In genomic region chr1:110630770-110631663, GRCh38 we compare ENCODE assay signal across 1 cellular context.
TF ChIP-seq lines count a peak whose summit lies in the region.

No MANE protein-coding gene starts in this region.

TF ChIP-seq in GM12878, 131 proteins besides CTCF, POLR2A, EP300 and RAD21 (continued from another document and continues in another):
- TF ChIP-seq ZNF592 (IDR thresholded peaks at IDR 0.05) (no peak), NFIC (IDR thresholded peaks at IDR 0.05; ENCODE audit: low read depth, low read length) (no peak), POLR2AphosphoS5 (IDR thresholded peaks at IDR 0.05; ENCODE audit: low read length) (no peak), E2F8 (IDR thresholded peaks at IDR 0.05; ENCODE audit: low read depth, partially characterized antibody) (no peak), MYB (IDR thresholded peaks at IDR 0.05; ENCODE audit: borderline replicate concordance, low read depth, low read length) (no peak), ZNF207 (IDR thresholded peaks at IDR 0.05; ENCODE audit: borderline replicate concordance) (no peak), HDGF (IDR thresholded peaks at IDR 0.05) (peak; percentile 78), ZNF24 (IDR thresholded peaks at IDR 0.05) (no peak), EGR1 (IDR thresholded peaks at IDR 0.05; ENCODE audit: borderline replicate concordance in 1 of 2, low read depth in 2 of 2, low read length in 2 of 2) (no peak), ZNF217 (IDR thresholded peaks at IDR 0.05) (no peak), RCOR1 (conservative IDR thresholded peaks at IDR 0.05; ENCODE audit: low read depth, low read length) (no peak), MEF2A (IDR thresholded peaks at IDR 0.05; ENCODE audit: insufficient read depth, low read depth, low read length) (no peak), WRNIP1 (IDR thresholded peaks at IDR 0.05; ENCODE audit: borderline replicate concordance, low read depth, low read length) (no peak), ZNF274 (IDR thresholded peaks at IDR 0.05; ENCODE audit: insufficient read depth, insufficient read length) (no peak), RBBP5 (conservative IDR thresholded peaks at IDR 0.05) (no peak), KAT2A (conservative IDR thresholded peaks at IDR 0.05; ENCODE audit: control insufficient read depth, low read depth, low read length) (no peak), CEBPB (IDR thresholded peaks at IDR 0.05; ENCODE audit: borderline replicate concordance in 1 of 2, low read depth in 2 of 2, low read length in 2 of 2) (no peak), FOS (IDR thresholded peaks at IDR 0.05; ENCODE audit: borderline replicate concordance, extremely low read depth, insufficient read length) (no peak), YBX1 (IDR thresholded peaks at IDR 0.05) (no peak), ZSCAN29 (IDR thresholded peaks at IDR 0.05) (no peak), REST (IDR thresholded peaks at IDR 0.05; ENCODE audit: low read depth, low read length) (no peak), ZBED1 (IDR thresholded peaks at IDR 0.05; ENCODE audit: borderline replicate concordance) (no peak), ZNF384 (IDR thresholded peaks at IDR 0.05; ENCODE audit: borderline replicate concordance, low read depth, low read length) (no peak), IRF4 (IDR thresholded peaks at IDR 0.05; ENCODE audit: low read depth, low read length) (no peak), HCFC1 (IDR thresholded peaks at IDR 0.05; ENCODE audit: low read length) (no peak), CBX3 (IDR thresholded peaks at IDR 0.05; ENCODE audit: borderline replicate concordance, low read depth) (no peak), BRCA1 (IDR thresholded peaks at IDR 0.05; ENCODE audit: low read depth, low read length) (no peak), RFX5 (IDR thresholded peaks at IDR 0.05; ENCODE audit: low read depth, low read length) (no peak), CHD2 (IDR thresholded peaks at IDR 0.05; ENCODE audit: borderline replicate concordance, low read depth, low read length) (no peak), JUND (IDR thresholded peaks at IDR 0.05; ENCODE audit: low read depth, low read length) (no peak), TCF3 (IDR thresholded peaks at IDR 0.05; ENCODE audit: borderline replicate concordance, insufficient read depth, low read depth, low read length) (no peak), SMAD1 (IDR thresholded peaks at IDR 0.05; ENCODE audit: low read depth, partially characterized antibody) (no peak), BCL3 (IDR thresholded peaks at IDR 0.05; ENCODE audit: borderline replicate concordance, insufficient read depth, low read depth, low read length, poor library complexity, severe bottlenecking) (no peak), POU2F2 (IDR thresholded peaks at IDR 0.05; ENCODE audit: borderline replicate concordance, low read depth, low read length) (peak; percentile 43; the same call in 1 of the 3 replicates), IKZF1 (conservative IDR thresholded peaks at IDR 0.05) (no peak; the same call in 1 of the 2 replicates), SMARCA5 (IDR thresholded peaks at IDR 0.05) (no peak)
- TF ChIP-seq, protein P1, sequence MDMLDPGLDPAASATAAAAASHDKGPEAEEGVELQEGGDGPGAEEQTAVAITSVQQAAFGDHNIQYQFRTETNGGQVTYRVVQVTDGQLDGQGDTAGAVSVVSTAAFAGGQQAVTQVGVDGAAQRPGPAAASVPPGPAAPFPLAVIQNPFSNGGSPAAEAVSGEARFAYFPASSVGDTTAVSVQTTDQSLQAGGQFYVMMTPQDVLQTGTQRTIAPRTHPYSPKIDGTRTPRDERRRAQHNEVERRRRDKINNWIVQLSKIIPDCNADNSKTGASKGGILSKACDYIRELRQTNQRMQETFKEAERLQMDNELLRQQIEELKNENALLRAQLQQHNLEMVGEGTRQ (IDR thresholded peaks at IDR 0.05; ENCODE audit: borderline replicate concordance, low read depth, low read length): no peak
- TF ChIP-seq, protein P2, sequence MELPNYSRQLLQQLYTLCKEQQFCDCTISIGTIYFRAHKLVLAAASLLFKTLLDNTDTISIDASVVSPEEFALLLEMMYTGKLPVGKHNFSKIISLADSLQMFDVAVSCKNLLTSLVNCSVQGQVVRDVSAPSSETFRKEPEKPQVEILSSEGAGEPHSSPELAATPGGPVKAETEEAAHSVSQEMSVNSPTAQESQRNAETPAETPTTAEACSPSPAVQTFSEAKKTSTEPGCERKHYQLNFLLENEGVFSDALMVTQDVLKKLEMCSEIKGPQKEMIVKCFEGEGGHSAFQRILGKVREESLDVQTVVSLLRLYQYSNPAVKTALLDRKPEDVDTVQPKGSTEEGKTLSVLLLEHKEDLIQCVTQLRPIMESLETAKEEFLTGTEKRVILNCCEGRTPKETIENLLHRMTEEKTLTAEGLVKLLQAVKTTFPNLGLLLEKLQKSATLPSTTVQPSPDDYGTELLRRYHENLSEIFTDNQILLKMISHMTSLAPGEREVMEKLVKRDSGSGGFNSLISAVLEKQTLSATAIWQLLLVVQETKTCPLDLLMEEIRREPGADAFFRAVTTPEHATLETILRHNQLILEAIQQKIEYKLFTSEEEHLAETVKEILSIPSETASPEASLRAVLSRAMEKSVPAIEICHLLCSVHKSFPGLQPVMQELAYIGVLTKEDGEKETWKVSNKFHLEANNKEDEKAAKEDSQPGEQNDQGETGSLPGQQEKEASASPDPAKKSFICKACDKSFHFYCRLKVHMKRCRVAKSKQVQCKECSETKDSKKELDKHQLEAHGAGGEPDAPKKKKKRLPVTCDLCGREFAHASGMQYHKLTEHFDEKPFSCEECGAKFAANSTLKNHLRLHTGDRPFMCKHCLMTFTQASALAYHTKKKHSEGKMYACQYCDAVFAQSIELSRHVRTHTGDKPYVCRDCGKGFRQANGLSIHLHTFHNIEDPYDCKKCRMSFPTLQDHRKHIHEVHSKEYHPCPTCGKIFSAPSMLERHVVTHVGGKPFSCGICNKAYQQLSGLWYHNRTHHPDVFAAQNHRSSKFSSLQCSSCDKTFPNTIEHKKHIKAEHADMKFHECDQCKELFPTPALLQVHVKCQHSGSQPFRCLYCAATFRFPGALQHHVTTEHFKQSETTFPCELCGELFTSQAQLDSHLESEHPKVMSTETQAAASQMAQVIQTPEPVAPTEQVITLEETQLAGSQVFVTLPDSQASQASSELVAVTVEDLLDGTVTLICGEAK (IDR thresholded peaks at IDR 0.05; ENCODE audit: borderline replicate concordance): no peak
- TF ChIP-seq, protein P3, sequence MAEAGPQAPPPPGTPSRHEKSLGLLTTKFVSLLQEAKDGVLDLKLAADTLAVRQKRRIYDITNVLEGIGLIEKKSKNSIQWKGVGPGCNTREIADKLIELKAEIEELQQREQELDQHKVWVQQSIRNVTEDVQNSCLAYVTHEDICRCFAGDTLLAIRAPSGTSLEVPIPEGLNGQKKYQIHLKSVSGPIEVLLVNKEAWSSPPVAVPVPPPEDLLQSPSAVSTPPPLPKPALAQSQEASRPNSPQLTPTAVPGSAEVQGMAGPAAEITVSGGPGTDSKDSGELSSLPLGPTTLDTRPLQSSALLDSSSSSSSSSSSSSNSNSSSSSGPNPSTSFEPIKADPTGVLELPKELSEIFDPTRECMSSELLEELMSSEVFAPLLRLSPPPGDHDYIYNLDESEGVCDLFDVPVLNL (IDR thresholded peaks at IDR 0.05; ENCODE audit: low read depth, low read length): no peak
- TF ChIP-seq, protein P4, sequence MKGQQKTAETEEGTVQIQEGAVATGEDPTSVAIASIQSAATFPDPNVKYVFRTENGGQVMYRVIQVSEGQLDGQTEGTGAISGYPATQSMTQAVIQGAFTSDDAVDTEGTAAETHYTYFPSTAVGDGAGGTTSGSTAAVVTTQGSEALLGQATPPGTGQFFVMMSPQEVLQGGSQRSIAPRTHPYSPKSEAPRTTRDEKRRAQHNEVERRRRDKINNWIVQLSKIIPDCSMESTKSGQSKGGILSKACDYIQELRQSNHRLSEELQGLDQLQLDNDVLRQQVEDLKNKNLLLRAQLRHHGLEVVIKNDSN (IDR thresholded peaks at IDR 0.05; ENCODE audit: borderline replicate concordance, extremely low read length, insufficient read depth, low read depth, low read length): no peak
- TF ChIP-seq, protein P5, sequence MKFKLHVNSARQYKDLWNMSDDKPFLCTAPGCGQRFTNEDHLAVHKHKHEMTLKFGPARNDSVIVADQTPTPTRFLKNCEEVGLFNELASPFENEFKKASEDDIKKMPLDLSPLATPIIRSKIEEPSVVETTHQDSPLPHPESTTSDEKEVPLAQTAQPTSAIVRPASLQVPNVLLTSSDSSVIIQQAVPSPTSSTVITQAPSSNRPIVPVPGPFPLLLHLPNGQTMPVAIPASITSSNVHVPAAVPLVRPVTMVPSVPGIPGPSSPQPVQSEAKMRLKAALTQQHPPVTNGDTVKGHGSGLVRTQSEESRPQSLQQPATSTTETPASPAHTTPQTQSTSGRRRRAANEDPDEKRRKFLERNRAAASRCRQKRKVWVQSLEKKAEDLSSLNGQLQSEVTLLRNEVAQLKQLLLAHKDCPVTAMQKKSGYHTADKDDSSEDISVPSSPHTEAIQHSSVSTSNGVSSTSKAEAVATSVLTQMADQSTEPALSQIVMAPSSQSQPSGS (IDR thresholded peaks at IDR 0.05; ENCODE audit: low read length): no peak; the same call in 1 of the 2 replicates
